ENCODE assay signal across 28 cellular contexts in genomic region chr7:42642699-42643098, GRCh38.
"Had no signal": no experiment of that assay in that cellular context is flagged by ENCODE, and none has a peak within 500 bp of the region (broad histone marks: within the 10 kb centered on the region; RNA-seq: fewer than 3 reads in every experiment).

No MANE protein-coding gene starts in this region.

- H3K27ac ChIP-seq: dorsolateral prefrontal cortex, gastrocnemius medialis, heart left ventricle, hepatocyte, neutrophil, parathyroid adenoma, right lobe of liver, thoracic aorta, tibial nerve, upper lobe of left lung had no signal

- DNase-seq: dorsolateral prefrontal cortex; effector CD4-positive, alpha-beta T cell; foreskin fibroblast; gastrocnemius medialis; heart left ventricle; kidney; mesenchymal stem cell; mucosa of descending colon; naive B cell; right lobe of liver; small intestine; stimulated activated CD4-positive, alpha-beta T cell treated with anti-CD3 and anti-CD28 coated beads, Interleukin-15, amount 100 ng/mL, for 24 hours; stimulated activated CD4-positive, alpha-beta T cell treated with anti-CD3 and anti-CD28 coated beads, Interleukin-2, amount 100 ng/mL, for 48 hours; stimulated activated naive B cell treated with anti-CD40 and anti-IgM and Interleukin-4, amounts not matched to agents 10 μg/mL and 1 μg/mL and 100 μg/mL, for 72 hours had no signal

- H3K27me3 ChIP-seq: gastrocnemius medialis, heart left ventricle, hepatocyte, neutrophil, right lobe of liver, tibial nerve, upper lobe of left lung had no signal

- H3K36me3 ChIP-seq: gastrocnemius medialis, heart left ventricle, neutrophil, right lobe of liver, thoracic aorta, tibial nerve, upper lobe of left lung had no signal

- FAIRE-seq: kidney, small intestine, urothelium cell line had no signal

- ATAC-seq: gastrocnemius medialis; heart left ventricle; left lobe of liver; mucosa of descending colon; natural killer cell treated with Interleukin-12 subunit alpha and Interleukin-12 subunit beta and Interleukin-15 and Interleukin-18, amount 100 ng/mL, for 72 hours; right lobe of liver; stimulated activated naive B cell treated with anti-CD40 and anti-IgM and Interleukin-4, amounts not matched to agents 10 μg/mL and 1 μg/mL and 100 μg/mL, for 72 hours had no signal

- H3K4me3 ChIP-seq: dorsolateral prefrontal cortex, gastrocnemius medialis, heart left ventricle, hepatocyte, lung, mucosa of descending colon, right lobe of liver, thoracic aorta, tibial nerve, upper lobe of left lung had no signal

- H3K27ac Mint-ChIP-seq: mesothelial cell of epicardium; naive B cell; natural killer cell treated with Interleukin-12 subunit alpha and Interleukin-12 subunit beta and Interleukin-15 and Interleukin-18, amount 100 ng/mL, for 72 hours; progenitor cell of endocrine pancreas; stimulated activated naive B cell treated with anti-CD40 and anti-IgM and Interleukin-4, amounts not matched to agents 10 μg/mL and 1 μg/mL and 100 μg/mL, for 72 hours; stimulated activated naive CD8-positive, alpha-beta T cell treated with anti-CD3 and anti-CD28 coated beads, Interleukin-15, Interleukin-2, amounts not matched to agents 100 ng/mL and 50 ng/mL, for 24 hours had no signal

- H3K9me3 ChIP-seq: gastrocnemius medialis, mucosa of descending colon, neutrophil, right lobe of liver, thoracic aorta, tibial nerve, upper lobe of left lung had no signal

- H3K4me3 Mint-ChIP-seq: mesothelial cell of epicardium; naive B cell; natural killer cell treated with Interleukin-12 subunit alpha and Interleukin-12 subunit beta and Interleukin-15 and Interleukin-18, amount 100 ng/mL, for 72 hours; neural crest cell; stimulated activated naive B cell treated with anti-CD40 and anti-IgM and Interleukin-4, amounts not matched to agents 10 μg/mL and 1 μg/mL and 100 μg/mL, for 72 hours; stimulated activated naive CD8-positive, alpha-beta T cell treated with anti-CD3 and anti-CD28 coated beads, Interleukin-15, Interleukin-2, amounts not matched to agents 100 ng/mL and 50 ng/mL, for 24 hours had no signal

- H3K36me3 Mint-ChIP-seq: stimulated activated naive B cell treated with anti-CD40 and anti-IgM and Interleukin-4, amounts not matched to agents 10 μg/mL and 1 μg/mL and 100 μg/mL, for 72 hours had no signal

- H3K9me3 Mint-ChIP-seq: neural crest cell; stimulated activated naive B cell treated with anti-CD40 and anti-IgM and Interleukin-4, amounts not matched to agents 10 μg/mL and 1 μg/mL and 100 μg/mL, for 72 hours; stimulated activated naive CD8-positive, alpha-beta T cell treated with anti-CD3 and anti-CD28 coated beads, Interleukin-15, Interleukin-2, amounts not matched to agents 100 ng/mL and 50 ng/mL, for 24 hours had no signal

- H3K4me1 ChIP-seq: gastrocnemius medialis, parathyroid adenoma, right lobe of liver, tibial nerve, upper lobe of left lung had no signal

- H2AFZ ChIP-seq: hepatocyte, parathyroid adenoma had no signal

- H3K27me3 Mint-ChIP-seq: stimulated activated naive B cell treated with anti-CD40 and anti-IgM and Interleukin-4, amounts not matched to agents 10 μg/mL and 1 μg/mL and 100 μg/mL, for 72 hours had no signal

- H3K4me2 ChIP-seq: hepatocyte had no signal

- H3K9ac ChIP-seq: parathyroid adenoma had no signal

- H3K79me2 ChIP-seq: hepatocyte, parathyroid adenoma had no signal

- H3K4me1 Mint-ChIP-seq: mesothelial cell of epicardium; naive B cell; stimulated activated naive B cell treated with anti-CD40 and anti-IgM and Interleukin-4, amounts not matched to agents 10 μg/mL and 1 μg/mL and 100 μg/mL, for 72 hours had no signal
